In genomic region chr13:26133286-26133685, GRCh38 we compare ENCODE assay signal across 18 cellular contexts.
"Had no signal": no experiment of that assay in that cellular context is flagged by ENCODE, and none has a peak within 500 bp of the region (broad histone marks: within the 10 kb centered on the region; RNA-seq: fewer than 3 reads in every experiment).

No MANE protein-coding gene starts in this region.

- H3K27me3 ChIP-seq: ascending aorta, brain microvascular endothelial cell, upper lobe of left lung had no signal

- ATAC-seq: activated naive CD4-positive, alpha-beta T cell treated with anti-CD3 and anti-CD28 coated beads, Interleukin-2, amount 50 U/mL, for 72 hours; left lobe of liver; lower lobe of right lung; stimulated activated naive CD8-positive, alpha-beta T cell treated with anti-CD3 and anti-CD28 coated beads, Interleukin-15, Interleukin-2, amounts not matched to agents 100 U/mL and 50 U/mL, for 24 hours had no signal

- H3K4me3 ChIP-seq: ascending aorta, lower lobe of right lung, upper lobe of left lung had no signal

- H3K4me3 Mint-ChIP-seq: immature natural killer cell; naive B cell; T-helper 2 cell treated with Interferon-gamma antibody and Interleukin-4, amounts not matched to agents 5 μg/mL and 100 μg/mL, for 36 hours had no signal

- H3K27ac ChIP-seq: ascending aorta, brain microvascular endothelial cell, epithelial cell of prostate, lower lobe of right lung, upper lobe of left lung, WERI-Rb-1 had no signal

- H3K4me1 Mint-ChIP-seq: immature natural killer cell had no signal

- H3K36me3 Mint-ChIP-seq: activated naive CD4-positive, alpha-beta T cell treated with anti-CD3 and anti-CD28 coated beads, Interleukin-2, amount 50 U/mL, for 72 hours; immature natural killer cell had no signal

- H3K9me3 Mint-ChIP-seq: T-helper 2 cell treated with Interferon-gamma antibody and Interleukin-4, amounts not matched to agents 5 μg/mL and 100 μg/mL, for 36 hours had no signal

- H3K36me3 ChIP-seq: ascending aorta, brain microvascular endothelial cell, lower lobe of right lung, upper lobe of left lung, WERI-Rb-1 had no signal

- H3K9me3 ChIP-seq: ascending aorta, lower lobe of right lung, upper lobe of left lung had no signal

- H3K27me3 Mint-ChIP-seq: progenitor cell of endocrine pancreas had no signal

- DNase-seq: activated CD4-positive, alpha-beta T cell treated with anti-CD3 and anti-CD28 coated beads for 1 hour; activated CD4-positive, alpha-beta T cell treated with anti-CD3 and anti-CD28 coated beads, Interleukin-2, amount 50 U/mL, for 1 hour; activated T-cell treated with anti-CD3 and anti-CD28 coated beads, Interleukin-2, amount 50 U/mL, for 1 hour; brain microvascular endothelial cell; central memory CD4-positive, alpha-beta T cell; immature natural killer cell; lower lobe of right lung; naive B cell; stimulated activated CD4-positive, alpha-beta T cell treated with anti-CD3 and anti-CD28 coated beads, Interleukin-4, amount 100 ng/mL, for 24 hours; upper lobe of left lung had no signal

- H3K4me1 ChIP-seq: ascending aorta, lower lobe of right lung, upper lobe of left lung had no signal

- H3K27ac Mint-ChIP-seq: activated naive CD4-positive, alpha-beta T cell treated with anti-CD3 and anti-CD28 coated beads, Interleukin-2, amount 50 U/mL, for 72 hours; immature natural killer cell; progenitor cell of endocrine pancreas; T-helper 2 cell treated with Interferon-gamma antibody and Interleukin-4, amounts not matched to agents 5 μg/mL and 100 μg/mL, for 36 hours had no signal
